In the genomic region with DNA sequence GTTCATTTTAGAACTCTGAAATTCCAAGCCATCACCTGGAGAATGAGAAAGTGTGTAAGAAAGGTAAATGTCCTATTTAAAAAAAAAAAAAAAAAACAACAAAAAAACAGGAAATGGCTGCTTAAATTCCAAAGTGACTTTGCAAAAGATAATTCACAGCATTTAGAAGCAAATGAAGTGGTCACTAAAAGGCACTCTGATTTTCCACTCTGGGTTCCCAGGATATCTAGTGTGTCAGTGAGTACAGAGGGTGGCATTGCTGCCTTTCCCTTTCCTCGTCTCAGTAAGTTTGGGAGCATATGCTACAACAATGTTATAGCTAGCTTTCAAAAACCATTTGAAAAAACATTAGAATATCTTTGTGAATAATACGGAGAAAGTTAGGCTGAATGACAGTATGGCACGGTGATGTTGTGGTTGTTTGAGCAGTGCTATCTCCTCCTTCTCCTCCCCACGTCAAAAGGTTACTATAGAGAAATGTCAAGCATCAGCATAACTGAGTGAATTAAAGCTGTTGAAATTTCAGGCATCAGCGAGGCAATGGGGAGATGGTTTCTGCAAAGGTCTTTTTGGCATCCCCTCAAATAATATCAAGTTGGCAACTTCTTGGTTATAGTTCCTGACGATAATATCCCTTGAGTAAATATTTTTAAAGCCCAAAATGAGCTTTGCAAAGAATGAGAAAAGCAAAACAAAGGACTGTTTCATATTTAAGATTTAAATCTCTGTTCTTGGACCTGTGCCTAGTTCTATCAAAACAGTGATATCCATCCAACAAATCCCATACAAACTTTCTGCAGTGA, we compare ENCODE assay signal across 16 cellular contexts.
DNase-seq lines count a peak whose midpoint lies in the region; ATAC-seq and TF ChIP-seq lines count a peak whose summit lies in the region.
"Had no signal": no experiment of that assay in that cellular context is flagged by ENCODE, and none has a peak within 500 bp of the region (broad histone marks: within the 10 kb centered on the region; RNA-seq: fewer than 3 reads in every experiment).

No MANE protein-coding gene starts in this region.

- H3K9me3 Mint-ChIP-seq in activated CD8-positive, alpha-beta memory T cell treated with anti-CD3 and anti-CD28 coated beads, Interleukin-2, amount 10 ng/mL, durations not matched to agents 7 days and 5 days (ENCODE audit: low read depth): no peaks in the 10 kb centered on the region
- H3K9me3 Mint-ChIP-seq: activated T-helper 17 cell treated with anti-CD3 and anti-CD28 coated beads, Interleukin-2, amount 50 U/mL, for 72 hours had no signal

- H3K4me1 ChIP-seq in ACC112 (ENCODE audit: control insufficient read depth, insufficient read depth, low read length, unreplicated experiment) (peaks cover 30% of the 10 kb centered on the region), SK-N-SH (ENCODE audit: control insufficient read depth in 1 of 2, insufficient read depth in 2 of 2, low read depth in 1 of 2, low read length in 1 of 2) (peaks cover 8 to 16% of the 10 kb centered on the region in 2 experiments; a peak in 3 of 4 replicates), mesenchymal stem cell (ENCODE audit: control insufficient read depth, insufficient read depth, low read depth, low read length) (peaks cover 1% of the 10 kb centered on the region), uterus (no peaks in the 10 kb centered on the region)

- H3K23ac ChIP-seq in mesenchymal stem cell (ENCODE audit: low read length in 2 of 2): no peak overlapping the region

- H4K8ac ChIP-seq in mesenchymal stem cell (ENCODE audit: low read length): no peak overlapping the region

- no peak overlapping the region for H3K4ac ChIP-seq in mesenchymal stem cell (ENCODE audit: low read depth in 1 of 2, low read length in 2 of 2)

- H3K9me2 ChIP-seq in SK-N-SH: no peaks in the 10 kb centered on the region

- no peak overlapping the region for H4K91ac ChIP-seq in mesenchymal stem cell (ENCODE audit: low read length)

- CTCF ChIA-PET in SK-N-SH (lab: Yijun Ruan, JAX): interaction anchor here (0.9 kb wide), 1 partner anchor 10 kb away, joined by 3 read pairs; no protein-coding TSS in a partner anchor
- CTCF ChIA-PET in activated CD8-positive, alpha-beta memory T cell treated with anti-CD3 and anti-CD28 coated beads, Interleukin-2, amount 10 ng/mL, durations not matched to agents 7 days and 5 days (lab: Charles Lee): no interaction called here

- TF ChIP-seq CTCF in SK-N-SH (IDR thresholded peaks at IDR 0.05) (no peak), uterus (IDR thresholded peaks at IDR 0.05) (no peak)

- TF ChIP-seq RAD21 in SK-N-SH (IDR thresholded peaks at IDR 0.05; ENCODE audit: low read length): no peak

- ATAC-seq in GM18502 (IDR thresholded peaks at IDR 0.05; ENCODE audit: poor library complexity, unreplicated experiment): no peak
- ATAC-seq in activated CD8-positive, alpha-beta memory T cell treated with anti-CD3 and anti-CD28 coated beads, Interleukin-2, amount 10 ng/mL, durations not matched to agents 7 days and 5 days: no peak
- ATAC-seq: activated T-helper 17 cell treated with anti-CD3 and anti-CD28 coated beads, Interleukin-2, amount 50 U/mL, for 72 hours; gastroesophageal sphincter had no signal

- no peak overlapping the region for H3K14ac ChIP-seq in mesenchymal stem cell (ENCODE audit: low read length in 2 of 2)

- TF ChIP-seq EP300 in SK-N-SH (IDR thresholded peaks at IDR 0.05; ENCODE audit: borderline replicate concordance in 1 of 2, low read depth in 1 of 2, low read length in 1 of 2): peak in 1 of 2 experiments; percentile 72; a peak in 2 of 4 replicates

- H3K36me3 Mint-ChIP-seq in activated CD8-positive, alpha-beta memory T cell treated with anti-CD3 and anti-CD28 coated beads, Interleukin-2, amount 10 ng/mL, durations not matched to agents 7 days and 5 days: no peaks in the 10 kb centered on the region

- H2AFZ ChIP-seq in ACC112 (ENCODE audit: low read length, unreplicated experiment) (peak overlapping the region; percentile 81), SK-N-SH (ENCODE audit: low read depth) (no peak overlapping the region), mesenchymal stem cell (ENCODE audit: low read depth, low read length) (no peak overlapping the region)

- H3K9me3 ChIP-seq in SK-N-SH: no peaks in the 10 kb centered on the region
- H3K9me3 ChIP-seq in mesenchymal stem cell (ENCODE audit: control insufficient read depth, low read length): no peaks in the 10 kb centered on the region
- no peaks in the 10 kb centered on the region for H3K9me3 ChIP-seq in uterus
- H3K9me3 ChIP-seq: gastroesophageal sphincter, neutrophil, Peyer's patch had no signal

- H3K27me3 ChIP-seq in ACC112 (ENCODE audit: insufficient read depth, low read length) (no peaks in the 10 kb centered on the region), SK-N-SH (ENCODE audit: insufficient read depth) (no peaks in the 10 kb centered on the region), mesenchymal stem cell (ENCODE audit: control insufficient read depth in 1 of 2, insufficient read depth in 1 of 2, low read length in 2 of 2) (no peaks in the 10 kb centered on the region), uterus (no peaks in the 10 kb centered on the region)
- H3K27me3 ChIP-seq: gastroesophageal sphincter, neutrophil, Peyer's patch had no signal

- no peaks in the 10 kb centered on the region for H4K20me1 ChIP-seq in SK-N-SH (ENCODE audit: insufficient read depth)

- H3K27ac ChIP-seq in ACC112 (ENCODE audit: low read depth, low read length) (no peak overlapping the region), SK-N-SH (ENCODE audit: low read depth in 2 of 2, low read length in 1 of 2) (peak overlapping the region; percentile 13 to 73; a peak in 3 of 4 replicates), mesenchymal stem cell (ENCODE audit: low read length, poor library complexity, severe bottlenecking) (no peak overlapping the region), uterus (no peak overlapping the region)
- H3K27ac ChIP-seq: gastroesophageal sphincter, neutrophil, Peyer's patch had no signal

- H3K27ac Mint-ChIP-seq in activated CD8-positive, alpha-beta memory T cell treated with anti-CD3 and anti-CD28 coated beads, Interleukin-2, amount 10 ng/mL, durations not matched to agents 7 days and 5 days: no peak overlapping the region
- H3K27ac Mint-ChIP-seq: activated T-helper 17 cell treated with anti-CD3 and anti-CD28 coated beads, Interleukin-2, amount 50 U/mL, for 72 hours had no signal

- H3K4me2 ChIP-seq in SK-N-SH (peak overlapping the region; percentile 44; the same call in 1 of the 2 replicates), mesenchymal stem cell (ENCODE audit: low read length, poor library complexity, severe bottlenecking) (no peak overlapping the region)

- 14% methylated on average over 6 of the region's 6 CpGs for WGBS in SK-N-SH (ENCODE audit: low lambda C conversion rate)
- WGBS in mesenchymal stem cell: 84% methylated on average over 2 of the region's 6 CpGs

- DNase-seq in SK-N-SH: no peak
- peak; percentile 24 to 61 for DNase-seq in dermis microvascular lymphatic vessel endothelial cell (ENCODE audit: low read depth in 2 of 2)
- DNase-seq in mesenchymal stem cell: no peak
- no peak for DNase-seq in erythroblast (lab: John Stamatoyannopoulos, UW)
- DNase-seq in uterus: no peak
- DNase-seq in activated CD8-positive, alpha-beta memory T cell treated with anti-CD3 and anti-CD28 coated beads, Interleukin-2, amount 10 ng/mL, durations not matched to agents 7 days and 5 days: no peak
- DNase-seq: effector CD4-positive, alpha-beta T cell; Kasumi-1; NCI-H1694; NCI-H510A; Peyer's patch had no signal

- H2AK5ac ChIP-seq in mesenchymal stem cell (ENCODE audit: low read length, severe bottlenecking): no peak overlapping the region

- H3K4me3 Mint-ChIP-seq in activated CD8-positive, alpha-beta memory T cell treated with anti-CD3 and anti-CD28 coated beads, Interleukin-2, amount 10 ng/mL, durations not matched to agents 7 days and 5 days: no peak overlapping the region
- H3K4me3 Mint-ChIP-seq: activated T-helper 17 cell treated with anti-CD3 and anti-CD28 coated beads, Interleukin-2, amount 50 U/mL, for 72 hours had no signal

- no peaks in the 10 kb centered on the region for H3K4me1 Mint-ChIP-seq in activated CD8-positive, alpha-beta memory T cell treated with anti-CD3 and anti-CD28 coated beads, Interleukin-2, amount 10 ng/mL, durations not matched to agents 7 days and 5 days
- H3K4me1 Mint-ChIP-seq: activated T-helper 17 cell treated with anti-CD3 and anti-CD28 coated beads, Interleukin-2, amount 50 U/mL, for 72 hours had no signal

- no peaks in the 10 kb centered on the region for H3K36me3 ChIP-seq in ACC112 (ENCODE audit: insufficient read depth, low read length)
- H3K36me3 ChIP-seq in SK-N-SH (replicated peaks in 1 of 2; ENCODE audit: control insufficient read depth in 1 of 2, insufficient read depth in 2 of 2, low read length in 1 of 2): no peaks in the 10 kb centered on the region
- H3K36me3 ChIP-seq in mesenchymal stem cell (ENCODE audit: control insufficient read depth in 1 of 2, insufficient read depth in 2 of 2, low read depth in 1 of 2, low read length in 2 of 2): no peaks in the 10 kb centered on the region
- no peaks in the 10 kb centered on the region for H3K36me3 ChIP-seq in uterus
- H3K36me3 ChIP-seq: gastroesophageal sphincter, neutrophil, Peyer's patch had no signal

- no peak overlapping the region for H3K18ac ChIP-seq in mesenchymal stem cell (ENCODE audit: low read depth in 1 of 2, low read length in 2 of 2)

- no peak overlapping the region for H2BK120ac ChIP-seq in mesenchymal stem cell (ENCODE audit: low read depth, low read length)

- TF ChIP-seq POLR2A in erythroblast (IDR thresholded peaks at IDR 0.05; ENCODE audit: low read length): no peak
- TF ChIP-seq POLR2A in uterus (IDR thresholded peaks at IDR 0.05): no peak

- H3K27me3 Mint-ChIP-seq in activated CD8-positive, alpha-beta memory T cell treated with anti-CD3 and anti-CD28 coated beads, Interleukin-2, amount 10 ng/mL, durations not matched to agents 7 days and 5 days: no peaks in the 10 kb centered on the region
- H3K27me3 Mint-ChIP-seq: activated T-helper 17 cell treated with anti-CD3 and anti-CD28 coated beads, Interleukin-2, amount 50 U/mL, for 72 hours had no signal

- H3K79me2 ChIP-seq in ACC112 (ENCODE audit: control insufficient read depth, insufficient read depth, low read length, unreplicated experiment): no peaks in the 10 kb centered on the region
- H3K79me2 ChIP-seq in SK-N-SH (ENCODE audit: insufficient read depth): no peaks in the 10 kb centered on the region

- H3K4me3 ChIP-seq in ACC112 (ENCODE audit: low read depth, low read length) (peak overlapping the region; percentile 28), SK-N-SH (ENCODE audit: low read depth in 2 of 2, low read length in 1 of 2) (peak overlapping the region in 1 of 2 experiments; percentile 16; a peak in 2 of 4 replicates), mesenchymal stem cell (ENCODE audit: insufficient read depth in 1 of 2, low read depth in 1 of 2, low read length in 2 of 2) (peak overlapping the region in 1 of 2 experiments; percentile 45), uterus (no peak overlapping the region)
- H3K4me3 ChIP-seq: gastroesophageal sphincter, Peyer's patch had no signal

- POLR2A ChIA-PET in SK-N-SH (lab: Yijun Ruan, JAX): no interaction called here

- no peak overlapping the region for H2BK15ac ChIP-seq in mesenchymal stem cell (ENCODE audit: low read depth, poor library complexity, severe bottlenecking)

- no peaks in the 10 kb centered on the region for H3K79me1 ChIP-seq in mesenchymal stem cell (replicated peaks; ENCODE audit: low read length, poor library complexity, severe bottlenecking)

- no peak overlapping the region for H3K9ac ChIP-seq in SK-N-SH
- H3K9ac ChIP-seq in mesenchymal stem cell (ENCODE audit: low read length): peak overlapping the region; percentile 51

- peaks cover 23% of the 10 kb centered on the region for H3F3A ChIP-seq in SK-N-SH (replicated peaks; ENCODE audit: insufficient read depth)

- H2BK5ac ChIP-seq in mesenchymal stem cell (ENCODE audit: low read depth, low read length, poor library complexity, severe bottlenecking): no peak overlapping the region

- H2BK12ac ChIP-seq in mesenchymal stem cell (ENCODE audit: low read length in 2 of 2): no peak overlapping the region

- intact Hi-C loops in uterus (cut with DNase I; ENCODE audit: low total_unique reads): no loop called here

Comparison
In these comparisons a context has a peak if more than half of its experiments do, and no peak if none do; other contexts are left out.
1. H3K27ac ChIP-seq: peak in SK-N-SH (2 of 2); none in ACC112 (single experiment), mesenchymal stem cell (single experiment) and uterus (0 of 2).
2. DNase-seq: peak in dermis microvascular lymphatic vessel endothelial cell (2 of 2); none in SK-N-SH (single experiment), mesenchymal stem cell (single experiment), erythroblast (0 of 2), uterus (0 of 2) and activated CD8-positive, alpha-beta memory T cell treated with anti-CD3 and anti-CD28 coated beads, Interleukin-2, amount 10 ng/mL, durations not matched to agents 7 days and 5 days (single experiment).